Comparison of ENCODE assay signal across 13 cellular contexts in the genomic region with DNA sequence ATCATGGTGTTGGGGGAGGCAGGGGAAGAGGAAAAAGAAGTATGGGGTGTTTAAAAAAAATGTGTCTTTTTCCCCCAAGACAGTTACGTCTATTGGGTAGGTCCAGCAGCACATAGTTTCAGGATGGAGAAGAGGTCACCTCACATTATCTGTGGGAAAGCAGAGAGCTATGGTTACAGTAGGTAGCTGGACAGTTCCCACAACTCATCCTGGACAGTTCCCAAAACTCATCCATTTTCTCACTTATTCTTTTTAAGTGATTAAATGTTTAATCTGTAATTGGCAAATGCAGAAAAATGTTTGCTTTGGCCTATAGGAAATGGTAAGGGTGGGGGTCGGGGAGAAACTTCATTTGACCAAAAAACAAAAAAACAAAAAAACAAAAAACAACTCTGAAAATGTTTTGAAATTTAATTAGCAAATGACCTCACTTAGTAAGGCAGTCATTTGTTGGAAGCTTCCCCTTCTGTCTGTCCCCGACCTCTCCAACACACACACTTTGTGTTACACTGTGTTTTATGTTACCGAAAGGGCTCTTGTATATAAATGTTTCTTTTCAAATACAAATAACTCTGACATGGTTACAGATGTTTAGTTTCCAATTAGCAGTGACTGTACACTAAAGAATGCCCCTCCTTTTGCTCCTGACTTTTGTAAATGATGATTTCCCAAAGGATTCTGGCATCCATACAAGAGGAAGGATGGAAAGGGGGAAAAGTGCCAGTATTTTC.
DNase-seq lines count a peak whose midpoint lies in the region; ATAC-seq, FAIRE-seq and TF ChIP-seq lines count a peak whose summit lies in the region.
"Had no signal": no experiment of that assay in that cellular context is flagged by ENCODE, and none has a peak within 500 bp of the region (broad histone marks: within the 10 kb centered on the region; RNA-seq: fewer than 3 reads in every experiment).

No MANE protein-coding gene starts in this region.

- no peak for TF ChIP-seq POLR2A in A549 (IDR thresholded peaks at IDR 0.05; ENCODE audit: low read length)

- H3K4me3 ChIP-seq in A549 (no peak overlapping the region), MG63 (no peak overlapping the region), colonic mucosa (no peak overlapping the region), lower lobe of right lung (no peak overlapping the region)
- H3K4me3 ChIP-seq: BLaER1 had no signal

- H3K9me3 ChIP-seq in A549 = no peaks in the 10 kb centered on the region
- H3K9me3 ChIP-seq in MG63 = no peaks in the 10 kb centered on the region
- H3K9me3 ChIP-seq in colonic mucosa = no peaks in the 10 kb centered on the region
- no peaks in the 10 kb centered on the region for H3K9me3 ChIP-seq in lower lobe of right lung
- H3K9me3 ChIP-seq: BLaER1 had no signal

- TF ChIP-seq CTCF in A549 (IDR thresholded peaks at IDR 0.05) (no peak), colonic mucosa (IDR thresholded peaks at IDR 0.05) (no peak), lower lobe of right lung (IDR thresholded peaks at IDR 0.05) (no peak)

- no peak overlapping the region for H3K4me2 ChIP-seq in A549
- H3K4me2 ChIP-seq: BLaER1 had no signal

- peaks cover 12% of the 10 kb centered on the region for H3K36me3 ChIP-seq in MG63
- no peaks in the 10 kb centered on the region for H3K36me3 ChIP-seq in colonic mucosa
- H3K36me3 ChIP-seq in lower lobe of right lung = no peaks in the 10 kb centered on the region

- POLR2A ChIA-PET in A549 (lab: Yijun Ruan, JAX) = no interaction called here

- intact Hi-C loops in colonic mucosa (cut with DNase I) (no loop called here), lower lobe of right lung (cut with DNase I) (no loop called here)

- H3K9ac ChIP-seq in colonic mucosa (ENCODE audit: low read depth in 2 of 2, low read length in 2 of 2) = no peak overlapping the region
- H3K9ac ChIP-seq: BLaER1 had no signal

- TF ChIP-seq EP300 in A549 (IDR thresholded peaks at IDR 0.05) = no peak

- no peak for TF ChIP-seq RAD21 in A549 (conservative IDR thresholded peaks at IDR 0.05 in 1 of 2, IDR thresholded peaks at IDR 0.05 in 1 of 2)

- DNase-seq in A549 (ENCODE audit: low read depth in 1 of 2, low spot score in 1 of 2) (no peak), MG63 (peak; percentile 17), colonic mucosa (no peak), lower lobe of right lung (no peak), DMS 273 (lab: John Stamatoyannopoulos, UW; ENCODE audit: unreplicated experiment) (no peak), NCI-H526 (lab: John Stamatoyannopoulos, UW) (no peak), OCI-M2 (lab: John Stamatoyannopoulos, UW; ENCODE audit: unreplicated experiment) (no peak)
- DNase-seq: activated CD4-positive, alpha-beta T cell treated with anti-CD3 and anti-CD28 coated beads, Interleukin-2, amount 10 ng/mL, durations not matched to agents 7 days and 5 days; amygdala; hypothalamus had no signal

- H3K27ac ChIP-seq in A549 = no peak overlapping the region
- H3K27ac ChIP-seq in colonic mucosa = peak overlapping the region; percentile 28
- H3K27ac ChIP-seq in lower lobe of right lung = peak overlapping the region; percentile 50
- H3K27ac ChIP-seq: BLaER1 had no signal

- CTCF ChIA-PET in A549 (lab: Yijun Ruan, JAX) = no interaction called here

- WGBS in A549 (ENCODE audit: missing lambda C conversion rate) = 84% methylated on average over 4 of the region's 4 CpGs

- ATAC-seq in A549 (no peak), lower lobe of right lung (peak; percentile 55 to 56), HG03280 (IDR thresholded peaks at IDR 0.05; ENCODE audit: unreplicated experiment) (no peak)

- peaks cover 11% of the 10 kb centered on the region for H3K4me1 ChIP-seq in A549
- no peaks in the 10 kb centered on the region for H3K4me1 ChIP-seq in colonic mucosa
- H3K4me1 ChIP-seq in lower lobe of right lung = peaks cover 8% of the 10 kb centered on the region
- H3K4me1 ChIP-seq: BLaER1 had no signal

- no peak for FAIRE-seq in A549 (lab: Jason Lieb, UNC)
- FAIRE-seq: H1 had no signal

- H3K27me3 ChIP-seq in MG63 = no peaks in the 10 kb centered on the region
- no peaks in the 10 kb centered on the region for H3K27me3 ChIP-seq in colonic mucosa
- no peaks in the 10 kb centered on the region for H3K27me3 ChIP-seq in lower lobe of right lung (ENCODE audit: low read depth)
- H3K27me3 ChIP-seq: BLaER1 had no signal

TF ChIP-seq in A549, 52 proteins besides CTCF, POLR2A, EP300 and RAD21:
- TF ChIP-seq MYC (IDR thresholded peaks at IDR 0.05; ENCODE audit: borderline replicate concordance, low read length) = no peak
- TF ChIP-seq, protein P1, sequence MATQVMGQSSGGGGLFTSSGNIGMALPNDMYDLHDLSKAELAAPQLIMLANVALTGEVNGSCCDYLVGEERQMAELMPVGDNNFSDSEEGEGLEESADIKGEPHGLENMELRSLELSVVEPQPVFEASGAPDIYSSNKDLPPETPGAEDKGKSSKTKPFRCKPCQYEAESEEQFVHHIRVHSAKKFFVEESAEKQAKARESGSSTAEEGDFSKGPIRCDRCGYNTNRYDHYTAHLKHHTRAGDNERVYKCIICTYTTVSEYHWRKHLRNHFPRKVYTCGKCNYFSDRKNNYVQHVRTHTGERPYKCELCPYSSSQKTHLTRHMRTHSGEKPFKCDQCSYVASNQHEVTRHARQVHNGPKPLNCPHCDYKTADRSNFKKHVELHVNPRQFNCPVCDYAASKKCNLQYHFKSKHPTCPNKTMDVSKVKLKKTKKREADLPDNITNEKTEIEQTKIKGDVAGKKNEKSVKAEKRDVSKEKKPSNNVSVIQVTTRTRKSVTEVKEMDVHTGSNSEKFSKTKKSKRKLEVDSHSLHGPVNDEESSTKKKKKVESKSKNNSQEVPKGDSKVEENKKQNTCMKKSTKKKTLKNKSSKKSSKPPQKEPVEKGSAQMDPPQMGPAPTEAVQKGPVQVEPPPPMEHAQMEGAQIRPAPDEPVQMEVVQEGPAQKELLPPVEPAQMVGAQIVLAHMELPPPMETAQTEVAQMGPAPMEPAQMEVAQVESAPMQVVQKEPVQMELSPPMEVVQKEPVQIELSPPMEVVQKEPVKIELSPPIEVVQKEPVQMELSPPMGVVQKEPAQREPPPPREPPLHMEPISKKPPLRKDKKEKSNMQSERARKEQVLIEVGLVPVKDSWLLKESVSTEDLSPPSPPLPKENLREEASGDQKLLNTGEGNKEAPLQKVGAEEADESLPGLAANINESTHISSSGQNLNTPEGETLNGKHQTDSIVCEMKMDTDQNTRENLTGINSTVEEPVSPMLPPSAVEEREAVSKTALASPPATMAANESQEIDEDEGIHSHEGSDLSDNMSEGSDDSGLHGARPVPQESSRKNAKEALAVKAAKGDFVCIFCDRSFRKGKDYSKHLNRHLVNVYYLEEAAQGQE (IDR thresholded peaks at IDR 0.05) = peak; percentile 63
- no peak for TF ChIP-seq FOSL2 (IDR thresholded peaks at IDR 0.05)
- TF ChIP-seq FOSL2 (CRISPR knock-in tag; IDR thresholded peaks at IDR 0.05) = peak; percentile 16; the same call in 1 of the 2 replicates

Comparison
In these comparisons a context has a peak if more than half of its experiments do, and no peak if none do; other contexts are left out.
1. ATAC-seq: peak in lower lobe of right lung (2 of 2); none in A549 (0 of 2) and HG03280 (single experiment).
2. H3K27ac ChIP-seq: peak in colonic mucosa (single experiment) and lower lobe of right lung (single experiment); none in A549 (0 of 2).